In genomic region chr16:57803413-57803990, GRCh38 we compare ENCODE assay signal across 10 cellular contexts. TPM values are rescaled to one million over a fixed set of nuclear protein-coding genes. Genes with fewer than 3 reads are reported as not detected.
DNase-seq lines count a peak whose midpoint lies in the region; ATAC-seq and TF ChIP-seq lines count a peak whose summit lies in the region.
"Had no signal": no experiment of that assay in that cellular context is flagged by ENCODE, and none has a peak within 500 bp of the region (broad histone marks: within the 10 kb centered on the region; RNA-seq: fewer than 3 reads in every experiment).

No MANE protein-coding gene starts in this region.

- H4K91ac ChIP-seq in IMR-90 (ENCODE audit: insufficient read depth, low read depth, low read length): peak overlapping the region; percentile 74

- TF ChIP-seq RAD21 in IMR-90 (IDR thresholded peaks at IDR 0.05; ENCODE audit: low read length): no peak

- peak overlapping the region; percentile 76; the same call in 1 of the 2 replicates for H3K56ac ChIP-seq in IMR-90 (ENCODE audit: extremely low read depth, insufficient read depth, low read length)

- no peak for TF ChIP-seq POLR2A in IMR-90 (IDR thresholded peaks at IDR 0.05; ENCODE audit: low read depth, low read length)

- peak overlapping the region; percentile 87 to 96 for H3K4me3 Mint-ChIP-seq in effector memory CD8-positive, alpha-beta T cell

- peaks cover 22% of the 10 kb centered on the region for H4K20me1 ChIP-seq in IMR-90 (ENCODE audit: insufficient read depth, low read length)

- no peaks in the 10 kb centered on the region for H3K9me3 Mint-ChIP-seq in effector memory CD8-positive, alpha-beta T cell

- H3K4me1 ChIP-seq in IMR-90 (ENCODE audit: control insufficient read depth, insufficient read depth, low read length): peaks cover 35% of the 10 kb centered on the region
- peaks cover 8 to 32% of the 10 kb centered on the region in 2 donors for H3K4me1 ChIP-seq in lung (ENCODE audit: control insufficient read depth in 2 of 2, insufficient read depth in 2 of 2, low read length in 2 of 2)
- peaks cover 44% of the 10 kb centered on the region for H3K4me1 ChIP-seq in stomach smooth muscle (ENCODE audit: control insufficient read depth, insufficient read depth, low read length)

- POLR2A ChIA-PET in IMR-90 (lab: Charles Lee; ENCODE audit: unreplicated experiment): no interaction called here

- peaks cover 5% of the 10 kb centered on the region; the same call in 1 of the 2 replicates for H3K36me3 ChIP-seq in IMR-90 (ENCODE audit: control insufficient read depth, insufficient read depth, low read length)
- no peaks in the 10 kb centered on the region for H3K36me3 ChIP-seq in lung (ENCODE audit: control insufficient read depth in 2 of 2, insufficient read depth in 2 of 2, low read length in 2 of 2)
- no peaks in the 10 kb centered on the region for H3K36me3 ChIP-seq in stomach smooth muscle (ENCODE audit: control insufficient read depth in 2 of 2, insufficient read depth in 2 of 2, low read length in 2 of 2)

- H3K4me2 ChIP-seq in IMR-90 (ENCODE audit: low read depth, low read length): no peak overlapping the region; the same call in 1 of the 2 replicates

- H2AK5ac ChIP-seq in IMR-90 (ENCODE audit: low read depth, low read length): peak overlapping the region; percentile 57

- H2BK5ac ChIP-seq in IMR-90 (ENCODE audit: low read depth, low read length, poor library complexity, severe bottlenecking): peak overlapping the region; percentile 89

- no peaks in the 10 kb centered on the region for H3K27me3 ChIP-seq in IMR-90 (ENCODE audit: control insufficient read depth, insufficient read depth, low read length)
- no peaks in the 10 kb centered on the region for H3K27me3 ChIP-seq in lung (ENCODE audit: control insufficient read depth, insufficient read depth)
- H3K27me3 ChIP-seq in stomach smooth muscle (ENCODE audit: control insufficient read depth in 1 of 2, insufficient read depth in 2 of 2, low read length in 2 of 2): peaks cover 0 to 4% of the 10 kb centered on the region in 2 donors

- in situ Hi-C loops in IMR-90 (cut with MboI; ENCODE audit: low sequenced_read_pairs): no loop called here

- H3K9me3 ChIP-seq in IMR-90 (ENCODE audit: control insufficient read depth, insufficient read depth, low read length): no peaks in the 10 kb centered on the region
- no peaks in the 10 kb centered on the region for H3K9me3 ChIP-seq in lung (ENCODE audit: control insufficient read depth in 2 of 2, insufficient read depth in 1 of 2, low read length in 1 of 2)
- H3K9me3 ChIP-seq in stomach smooth muscle (ENCODE audit: control insufficient read depth in 2 of 2, low read length in 2 of 2): no peaks in the 10 kb centered on the region

- H3K36me3 Mint-ChIP-seq in effector memory CD8-positive, alpha-beta T cell (ENCODE audit: insufficient read depth): peaks cover 9% of the 10 kb centered on the region

- peak overlapping the region; percentile 42 for H3K18ac ChIP-seq in IMR-90 (ENCODE audit: low read depth, low read length)

- H2BK15ac ChIP-seq in IMR-90 (ENCODE audit: low read depth, low read length): peak overlapping the region; percentile 61; the same call in 2 of the 3 replicates

- H4K5ac ChIP-seq in IMR-90 (ENCODE audit: low read depth, low read length): 0 out of 2 replicates have a peak overlapping the region, but pooled peaks have one; percentile 4

- H3K27ac ChIP-seq in IMR-90 (ENCODE audit: insufficient read depth, low read length) (peak overlapping the region; percentile 82), lung (ENCODE audit: low read depth in 1 of 2, low read length in 1 of 2) (peak overlapping the region; percentile 95), stomach smooth muscle (ENCODE audit: low read length) (peak overlapping the region; percentile 77)
- H3K27ac ChIP-seq: PC-9 had no signal

- no peak overlapping the region for H3K4me3 ChIP-seq in IMR-90 (ENCODE audit: insufficient read depth, low read depth, low read length)
- no peak overlapping the region for H3K4me3 ChIP-seq in lung
- H3K4me3 ChIP-seq in stomach smooth muscle (ENCODE audit: low read length in 2 of 2): peak overlapping the region in 1 of 2 donors; percentile 80

- H2AFZ ChIP-seq in IMR-90 (replicated peaks; ENCODE audit: low read length, poor library complexity): peak overlapping the region; percentile 93

- peaks cover 35% of the 10 kb centered on the region for H3K9me1 ChIP-seq in IMR-90 (ENCODE audit: insufficient read depth, low read length)

- peak overlapping the region; percentile 93 for H3K4ac ChIP-seq in IMR-90 (ENCODE audit: low read depth, low read length)

- peak overlapping the region; percentile 54 for H2BK20ac ChIP-seq in IMR-90 (ENCODE audit: low read depth, low read length)

- dilution Hi-C loops in IMR-90 (cut with HindIII; ENCODE audit: low sequenced_read_pairs, unreplicated experiment): no loop called here

- H3K14ac ChIP-seq in IMR-90 (replicated peaks; ENCODE audit: low read depth, low read length): peak overlapping the region; percentile 89

- H3K79me1 ChIP-seq in IMR-90 (ENCODE audit: low read depth in 1 of 2, low read length in 2 of 2): peaks cover 7 to 39% of the 10 kb centered on the region in 2 experiments

- ATAC-seq in IMR-90 (ENCODE audit: low read depth) (peak; percentile 2; the same call in 1 of the 2 replicates), lung (ENCODE audit: insufficient read depth, low FRiP score) (no peak)
- ATAC-seq in effector memory CD8-positive, alpha-beta T cell (replicated peaks): no peak

- H4K8ac ChIP-seq in IMR-90 (ENCODE audit: low read depth in 2 of 2, low read length in 2 of 2): peak overlapping the region; percentile 59 to 74

- TF ChIP-seq CTCF in IMR-90 (conservative IDR thresholded peaks at IDR 0.05; ENCODE audit: low read depth, low read length) (no peak), lung (IDR thresholded peaks at IDR 0.05; ENCODE audit: control extremely low read depth, extremely low read depth) (no peak)

- CTCF ChIA-PET in IMR-90 (lab: Yijun Ruan, JAX): interaction anchor here (1.0 kb wide), 1 partner anchor 46 kb away, joined by 3 read pairs; no protein-coding TSS in a partner anchor

- H3K27me3 Mint-ChIP-seq in effector memory CD8-positive, alpha-beta T cell: no peaks in the 10 kb centered on the region

- peak overlapping the region; percentile 85 for H3K23ac ChIP-seq in IMR-90 (ENCODE audit: low read depth, low read length)

- BruUV-seq in IMR-90 (replicated peaks; lab: Mats Ljungman, UMichigan): no TSS peak

- H2AK9ac ChIP-seq in IMR-90 (replicated peaks; ENCODE audit: low read depth, low read length, poor library complexity): peak overlapping the region; percentile 77

- peaks cover 37 to 42% of the 10 kb centered on the region in 2 donors for H3K4me1 Mint-ChIP-seq in effector memory CD8-positive, alpha-beta T cell (ENCODE audit: low read depth in 2 of 2)

- peak overlapping the region; percentile 90 to 97 for H3K27ac Mint-ChIP-seq in effector memory CD8-positive, alpha-beta T cell

- DNase-seq in IMR-90: no peak
- DNase-seq in effector memory CD8-positive, alpha-beta T cell: no peak
- DNase-seq in lung (ENCODE audit: low spot score): no peak
- no peak for DNase-seq in activated CD4-positive, alpha-beta T cell treated with anti-CD3 and anti-CD28 coated beads for 4 hours
- no peak for DNase-seq in activated T-cell treated with anti-CD3 and anti-CD28 coated beads, Interleukin-2, amount 50 U/mL, for 1 hour
- DNase-seq in NK-92 treated with Interleukin-12 subunit alpha and Interleukin-12 subunit beta, amount 100 ng/mL, for 24 hours (lab: John Stamatoyannopoulos, UW): no peak
- DNase-seq in NCI-H1930 (lab: John Stamatoyannopoulos, UW): no peak
- DNase-seq: DMS79 treated with DMSO at 0.1 percent for 48 hours, PC-9 had no signal

- intact Hi-C loops in IMR-90 (cut with micrococcal nuclease): loop anchor here (5.0 kb wide), 1 partner anchor 89 kb away; no protein-coding TSS in a partner anchor

- WGBS in IMR-90 (ENCODE audit: extremely low coverage in 2 of 2, insufficient read length in 1 of 2), 2 experiments: 37% methylated on average over 2 of the region's 12 CpGs; no CpG with 5 or more reads in 1 of the 2 experiments
- WGBS in lung, 2 donors: 73 to 83% methylated on average over 12 of the region's 12 CpGs

- peak overlapping the region; percentile 1; the same call in 1 of the 2 replicates for H3K9ac ChIP-seq in IMR-90 (ENCODE audit: low read depth, low read length)
- H3K9ac ChIP-seq in stomach smooth muscle (ENCODE audit: low read length in 2 of 2): no peak overlapping the region

- H2BK120ac ChIP-seq in IMR-90 (ENCODE audit: low read depth, low read length): peak overlapping the region; percentile 90

TF ChIP-seq in IMR-90, 13 proteins besides CTCF, POLR2A, EP300 and RAD21 (continues in another document):
- no peak for TF ChIP-seq MAZ (IDR thresholded peaks at IDR 0.05; ENCODE audit: borderline replicate concordance, low read depth, low read length)
- no peak for TF ChIP-seq CHD1 (IDR thresholded peaks at IDR 0.05; ENCODE audit: low read depth, low read length)
- no peak for TF ChIP-seq MAFK (IDR thresholded peaks at IDR 0.05; ENCODE audit: low read depth, low read length)
- no peak for TF ChIP-seq CEBPB (IDR thresholded peaks at IDR 0.05; ENCODE audit: low read depth, low read length)
- TF ChIP-seq, protein P1, sequence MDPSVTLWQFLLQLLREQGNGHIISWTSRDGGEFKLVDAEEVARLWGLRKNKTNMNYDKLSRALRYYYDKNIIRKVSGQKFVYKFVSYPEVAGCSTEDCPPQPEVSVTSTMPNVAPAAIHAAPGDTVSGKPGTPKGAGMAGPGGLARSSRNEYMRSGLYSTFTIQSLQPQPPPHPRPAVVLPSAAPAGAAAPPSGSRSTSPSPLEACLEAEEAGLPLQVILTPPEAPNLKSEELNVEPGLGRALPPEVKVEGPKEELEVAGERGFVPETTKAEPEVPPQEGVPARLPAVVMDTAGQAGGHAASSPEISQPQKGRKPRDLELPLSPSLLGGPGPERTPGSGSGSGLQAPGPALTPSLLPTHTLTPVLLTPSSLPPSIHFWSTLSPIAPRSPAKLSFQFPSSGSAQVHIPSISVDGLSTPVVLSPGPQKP (IDR thresholded peaks at IDR 0.05; ENCODE audit: borderline replicate concordance, low read depth, low read length): no peak
- no peak for TF ChIP-seq MXI1 (IDR thresholded peaks at IDR 0.05; ENCODE audit: borderline replicate concordance, low read depth, low read length)
- TF ChIP-seq RCOR1 (IDR thresholded peaks at IDR 0.05; ENCODE audit: insufficient replicate concordance, low read length): no peak
- no peak for TF ChIP-seq SMC3 (IDR thresholded peaks at IDR 0.05; ENCODE audit: low read depth, low read length)
- no peak for TF ChIP-seq RFX5 (IDR thresholded peaks at IDR 0.05; ENCODE audit: low read depth, low read length)
- TF ChIP-seq NFE2L2 (IDR thresholded peaks at IDR 0.05; ENCODE audit: low read depth, low read length): no peak
- TF ChIP-seq FOS (IDR thresholded peaks at IDR 0.05; ENCODE audit: low read depth, low read length): no peak

RNA-seq across cellular contexts. Expression of gene KIFC3, which starts 1.2 kb away (rescaled TPM):
- total RNA-seq in IMR-90 (2012; rRNA removed) (38.3 and 48.6 TPM in 2 replicates), lung (100 to 1,000 TPM in 1 of 2 donors, 10 to 100 TPM in 1; 84.6 to 137 TPM)
- polyA plus RNA-seq in IMR-90 (2012; rRNA removed) (62.5 and 66.6 TPM in 2 replicates), lung (10 to 100 TPM; 65.9 to 94.5 TPM)
- 43.3 and 62.3 TPM in 2 replicates for polyA plus RNA-seq in IMR-90 (2012; cell fraction: cytosol; rRNA removed)
- polyA plus RNA-seq in IMR-90 (2012; cell fraction: nucleus; rRNA removed; ENCODE audit: low replicate concordance): 123 and 327 TPM in 2 replicates
